8 cellular contexts compared by ENCODE assay signal in the genomic region with DNA sequence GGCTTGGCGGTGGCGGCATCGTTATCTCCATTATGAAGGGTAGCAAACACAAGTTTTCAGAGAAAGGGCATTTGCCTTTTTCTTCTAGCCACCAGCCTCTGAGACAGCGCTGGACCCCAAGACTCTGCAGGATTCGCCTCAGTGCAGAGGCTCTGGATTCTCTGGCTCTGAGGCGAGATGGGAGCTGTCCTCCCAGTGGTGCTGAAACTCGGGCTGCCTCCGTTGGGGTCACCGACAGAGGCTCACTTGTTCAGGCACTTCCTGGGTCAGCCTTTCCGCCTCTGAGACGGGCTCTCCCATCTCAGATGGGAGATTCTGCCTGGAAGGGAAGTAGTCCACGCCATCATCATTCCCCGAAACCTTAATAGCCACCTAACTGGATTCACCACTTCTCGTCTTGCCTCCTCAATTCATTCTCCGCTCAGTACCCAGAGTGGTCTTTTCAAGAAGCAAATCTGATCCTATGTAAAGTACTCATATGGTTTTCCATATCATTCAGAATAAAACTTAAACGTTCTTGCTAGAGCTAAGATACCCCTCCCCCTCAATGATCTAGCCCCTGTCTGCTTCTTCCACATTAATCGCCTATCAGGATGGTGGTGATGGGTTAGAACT.
DNase-seq lines count a peak whose midpoint lies in the region; ATAC-seq lines count a peak whose summit lies in the region.

No MANE protein-coding gene starts in this region.

- H3K9me3 Mint-ChIP-seq in activated naive CD8-positive, alpha-beta T cell treated with anti-CD3 and anti-CD28 coated beads for 36 hours: no peaks in the 10 kb centered on the region

- ATAC-seq in GM19035 (IDR thresholded peaks at IDR 0.05; ENCODE audit: unreplicated experiment): no peak

- no peak overlapping the region for H3K27ac Mint-ChIP-seq in activated naive CD8-positive, alpha-beta T cell treated with anti-CD3 and anti-CD28 coated beads for 36 hours

- DNase-seq in AG08396 (ENCODE audit: low spot score) (peak; percentile 66), HuH-7 (ENCODE audit: low spot score) (peak; percentile 84), kidney tubule cell (ENCODE audit: low spot score) (peak; percentile 39), T-helper 9 cell (no peak), G401 (ENCODE audit: low spot score) (no peak), NCI-H524 treated with DMSO at 0.1 percent for 48 hours (lab: John Stamatoyannopoulos, UW) (no peak)
- peak; percentile 49 for DNase-seq in activated naive CD8-positive, alpha-beta T cell treated with anti-CD3 and anti-CD28 coated beads for 36 hours

- H3K36me3 Mint-ChIP-seq in activated naive CD8-positive, alpha-beta T cell treated with anti-CD3 and anti-CD28 coated beads for 36 hours: no peaks in the 10 kb centered on the region

- H3K4me3 Mint-ChIP-seq in activated naive CD8-positive, alpha-beta T cell treated with anti-CD3 and anti-CD28 coated beads for 36 hours: no peak overlapping the region

- H3K4me1 Mint-ChIP-seq in activated naive CD8-positive, alpha-beta T cell treated with anti-CD3 and anti-CD28 coated beads for 36 hours: peaks cover 9% of the 10 kb centered on the region

- peaks cover 74% of the 10 kb centered on the region for H3K27me3 Mint-ChIP-seq in activated naive CD8-positive, alpha-beta T cell treated with anti-CD3 and anti-CD28 coated beads for 36 hours

- in situ Hi-C loops in G401 (cut with HindIII; ENCODE audit: low sequenced_read_pairs): no loop called here

Comparison
In these comparisons a context has a peak if more than half of its experiments do, and no peak if none do; other contexts are left out.
1. DNase-seq: peak in AG08396 (single experiment), HuH-7 (single experiment), activated naive CD8-positive, alpha-beta T cell treated with anti-CD3 and anti-CD28 coated beads for 36 hours (single experiment) and kidney tubule cell (single experiment); none in T-helper 9 cell (single experiment), G401 (single experiment) and NCI-H524 treated with DMSO at 0.1 percent for 48 hours (single experiment).